Comparison of ENCODE assay signal across 1 cellular context in the genomic region with DNA sequence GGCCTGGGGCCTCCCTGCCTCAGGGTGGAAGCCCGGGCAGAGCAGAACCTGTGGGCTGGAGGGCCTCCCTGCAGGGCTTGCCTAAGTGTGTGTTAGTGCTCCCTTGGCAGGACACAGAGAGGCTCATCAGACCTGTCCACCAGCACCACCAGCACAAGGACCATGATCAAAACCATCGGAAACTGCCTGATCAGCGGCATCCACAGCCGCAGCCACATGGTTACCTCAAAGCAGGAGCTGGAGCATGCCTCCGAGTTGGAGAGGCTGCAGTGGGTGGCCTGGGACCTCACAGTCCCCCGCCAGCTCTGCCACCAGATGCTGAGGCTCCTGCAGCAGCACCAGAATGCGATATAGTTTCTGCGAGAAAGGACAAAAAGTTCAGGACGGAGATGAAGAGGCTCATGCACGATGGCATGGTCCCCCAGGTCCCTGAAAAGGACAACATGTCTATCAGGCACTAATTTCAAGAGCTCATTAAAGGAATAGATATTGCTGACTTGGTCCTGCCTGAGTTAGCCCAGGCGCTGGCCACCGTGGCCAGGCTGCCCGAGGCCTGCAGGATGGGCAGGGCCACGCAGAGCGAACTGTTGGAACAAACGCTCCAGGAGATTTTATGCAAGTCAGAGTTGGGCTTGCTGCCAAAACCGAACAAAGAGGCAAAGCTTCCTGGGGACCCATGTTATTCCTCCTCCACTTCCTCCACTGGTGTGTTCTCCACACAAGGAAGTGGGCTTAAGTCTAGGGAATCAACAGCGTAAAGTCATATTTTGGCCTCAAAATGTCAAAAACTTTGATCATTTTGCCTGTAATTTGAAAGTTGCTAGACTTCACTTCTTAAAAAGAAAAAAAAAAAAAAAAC.
TF ChIP-seq lines count a peak whose summit lies in the region.

No MANE protein-coding gene starts in this region.

TF ChIP-seq in H1, 55 proteins besides CTCF, POLR2A, EP300 and RAD21 (continued from another document):
- TF ChIP-seq, protein P1, sequence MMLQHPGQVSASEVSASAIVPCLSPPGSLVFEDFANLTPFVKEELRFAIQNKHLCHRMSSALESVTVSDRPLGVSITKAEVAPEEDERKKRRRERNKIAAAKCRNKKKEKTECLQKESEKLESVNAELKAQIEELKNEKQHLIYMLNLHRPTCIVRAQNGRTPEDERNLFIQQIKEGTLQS (IDR thresholded peaks at IDR 0.05; ENCODE audit: insufficient read depth, low read depth, low read length): no peak
TF ChIP-seq in H1: peak in this region for 0.
